ENCODE assay signal across 18 cellular contexts in genomic region chr18:10443001-10443400, GRCh38. TPM values are rescaled to one million over a fixed set of nuclear protein-coding genes. Genes with fewer than 3 reads are reported as not detected.
DNase-seq lines count a peak whose midpoint lies in the region; ATAC-seq and TF ChIP-seq lines count a peak whose summit lies in the region.
"Had no signal": no experiment of that assay in that cellular context is flagged by ENCODE, and none has a peak within 500 bp of the region (broad histone marks: within the 10 kb centered on the region; RNA-seq: fewer than 3 reads in every experiment).

No MANE protein-coding gene starts in this region.

- no peak for TF ChIP-seq CTCF in smooth muscle cell (IDR thresholded peaks at IDR 0.05; ENCODE audit: borderline replicate concordance, insufficient read depth, poor library complexity, severe bottlenecking)

- intact Hi-C loops in posterior vena cava (cut with DNase I), result loop anchor here in 1 of 2 donors (10.0 kb wide), 1 partner anchor 78 kb away; no protein-coding TSS in a partner anchor

- no peak overlapping the region for H3K27ac ChIP-seq in Karpas-422 (ENCODE audit: low read length)
- H3K27ac ChIP-seq in cingulate gyrus (ENCODE audit: low read depth, low read length), result peak overlapping the region; percentile 80
- H3K27ac ChIP-seq in smooth muscle cell (ENCODE audit: low read depth), result no peak overlapping the region
- H3K27ac ChIP-seq: 22Rv1, A549, BLaER1 had no signal

- H3K79me2 ChIP-seq in Karpas-422 (ENCODE audit: low read length) (no peaks in the 10 kb centered on the region), smooth muscle cell (ENCODE audit: low read depth) (no peaks in the 10 kb centered on the region)

- no peaks in the 10 kb centered on the region for H3K9me2 ChIP-seq in Karpas-422 (replicated peaks; ENCODE audit: insufficient read depth, low read length)

- no peaks in the 10 kb centered on the region for H3K36me3 ChIP-seq in Karpas-422 (ENCODE audit: insufficient read depth, low read length)
- no peaks in the 10 kb centered on the region for H3K36me3 ChIP-seq in smooth muscle cell (ENCODE audit: low read depth)
- H3K36me3 ChIP-seq: BLaER1 had no signal

- no peak overlapping the region for H3K4me2 ChIP-seq in Karpas-422 (ENCODE audit: low read depth, low read length, poor library complexity, severe bottlenecking)
- H3K4me2 ChIP-seq in smooth muscle cell, result no peak overlapping the region
- H3K4me2 ChIP-seq: A549 had no signal

- no peaks in the 10 kb centered on the region for H3F3A ChIP-seq in smooth muscle cell (ENCODE audit: low read depth)

- H4K20me1 ChIP-seq in Karpas-422 (ENCODE audit: insufficient read depth, low read depth, low read length) (no peaks in the 10 kb centered on the region), smooth muscle cell (ENCODE audit: low read depth) (no peaks in the 10 kb centered on the region)
- H4K20me1 ChIP-seq: BLaER1 had no signal

- no peaks in the 10 kb centered on the region for H3K27me3 ChIP-seq in Karpas-422 (ENCODE audit: low read length)
- H3K27me3 ChIP-seq in smooth muscle cell (ENCODE audit: low read depth), result no peaks in the 10 kb centered on the region
- H3K27me3 ChIP-seq: BLaER1 had no signal

- H3K9ac ChIP-seq in Karpas-422 (ENCODE audit: low read length), result no peak overlapping the region
- H3K9ac ChIP-seq in smooth muscle cell (ENCODE audit: low read depth), result no peak overlapping the region
- H3K9ac ChIP-seq: BLaER1 had no signal

- H3K4me1 ChIP-seq in Karpas-422 (ENCODE audit: low read length), result peaks cover 26% of the 10 kb centered on the region
- H3K4me1 ChIP-seq in smooth muscle cell (ENCODE audit: low read depth), result no peaks in the 10 kb centered on the region
- H3K4me1 ChIP-seq: A549 had no signal

- 97% methylated on average over 1 of the region's 1 CpG for WGBS in smooth muscle cell (ENCODE audit: low lambda C conversion rate)

- H2AFZ ChIP-seq in Karpas-422 (ENCODE audit: low read length) (0 out of 2 replicates have a peak overlapping the region, but pooled peaks have one; percentile 30), smooth muscle cell (ENCODE audit: low read depth) (peak overlapping the region; percentile 28)

- no peak overlapping the region for H3K4me3 ChIP-seq in Karpas-422 (ENCODE audit: low read length)
- no peak overlapping the region for H3K4me3 ChIP-seq in smooth muscle cell
- H3K4me3 ChIP-seq: A549, BLaER1 had no signal

- DNase-seq in Karpas-422, result no peak
- peak; percentile 78 for DNase-seq in midbrain (lab: John Stamatoyannopoulos, UW)
- no peak for DNase-seq in smooth muscle cell (lab: John Stamatoyannopoulos, UW; ENCODE audit: unreplicated experiment)
- no peak for DNase-seq in posterior vena cava (ENCODE audit: low spot score)
- DNase-seq in NCI-H446 (lab: John Stamatoyannopoulos, UW), result no peak
- DNase-seq in RKO (ENCODE audit: low spot score), result no peak
- DNase-seq: AML-193; CD4-positive, alpha-beta memory T cell; DMS153; DMS79; GDM1; H9 had no signal

- H3K9me3 ChIP-seq in Karpas-422 (ENCODE audit: low read length) (no peaks in the 10 kb centered on the region), smooth muscle cell (replicated peaks; ENCODE audit: low read depth) (no peaks in the 10 kb centered on the region)
- H3K9me3 ChIP-seq: A549, BLaER1 had no signal

- no peak for ATAC-seq in GM21529 (IDR thresholded peaks at IDR 0.05; ENCODE audit: unreplicated experiment)
- ATAC-seq: A549, HepG2 had no signal

RNA-seq across cellular contexts. Expression of gene APCDD1, which starts 11.4 kb away (rescaled TPM):
- not detected in 2 replicates for total RNA-seq in Karpas-422 (2014; rRNA removed; shearing (Covaris generic); ENCODE audit: low replicate concordance)
- total RNA-seq in smooth muscle cell, result 15.0 and 17.3 TPM in 2 replicates
- polyA plus RNA-seq in smooth muscle cell, result 23.1 and 24.5 TPM in 2 replicates
- 10 to 100 TPM; 13.9 to 38.5 TPM for total RNA-seq in posterior vena cava
- total RNA-seq: CD4-positive, alpha-beta memory T cell had no signal
- polyA plus RNA-seq: A549; CD4-positive, alpha-beta memory T cell had no signal

Comparison
In these comparisons a context has a peak if more than half of its experiments do, and no peak if none do; other contexts are left out.
1. RNA of gene APCDD1, which starts 11.4 kb away (total RNA-seq): 13.9 to 38.5 TPM in posterior vena cava and 15.0 to 17.3 TPM in smooth muscle cell; not detected in Karpas-422; every median in the first group is over 10 times any median in the second.